Comparison of ENCODE assay signal across 12 cellular contexts in genomic region chr2:109305494-109306187, GRCh38.
"Had no signal": no experiment of that assay in that cellular context is flagged by ENCODE, and none has a peak within 500 bp of the region (broad histone marks: within the 10 kb centered on the region; RNA-seq: fewer than 3 reads in every experiment).

No MANE protein-coding gene starts in this region.

- ATAC-seq: activated CD4-positive, CD25-positive, alpha-beta regulatory T cell treated with anti-CD3 and anti-CD28 coated beads, Interleukin-2, amount 50 U/mL, for 24 hours; foreskin keratinocyte; left ventricle myocardium superior; T-cell had no signal

- DNase-seq: activated naive CD4-positive, alpha-beta T cell; effector CD8-positive, alpha-beta T cell; foreskin keratinocyte; left ventricle myocardium superior; psoas muscle; stimulated activated CD4-positive, alpha-beta T cell treated with anti-CD3 and anti-CD28 coated beads, Interleukin-2, amount 100 ng/mL, for 24 hours; T-cell; T-helper 9 cell had no signal

- H3K9me3 ChIP-seq: ascending aorta, psoas muscle, thoracic aorta had no signal

- H3K4me1 Mint-ChIP-seq: T-cell had no signal

- H3K4me3 ChIP-seq: ascending aorta, psoas muscle, thoracic aorta had no signal

- H3K27ac Mint-ChIP-seq: nephron, T-cell had no signal

- H3K27ac ChIP-seq: ascending aorta, foreskin keratinocyte, psoas muscle, thoracic aorta had no signal

- H3K4me1 ChIP-seq: foreskin keratinocyte had no signal

- H3K9me3 Mint-ChIP-seq: T-cell had no signal

- H3K27me3 ChIP-seq: ascending aorta had no signal

- H3K4me3 Mint-ChIP-seq: nephron, T-cell had no signal

- H3K36me3 ChIP-seq: ascending aorta, thoracic aorta had no signal

- H3K36me3 Mint-ChIP-seq: T-cell had no signal
